18 cellular contexts compared by ENCODE assay signal in the genomic region with DNA sequence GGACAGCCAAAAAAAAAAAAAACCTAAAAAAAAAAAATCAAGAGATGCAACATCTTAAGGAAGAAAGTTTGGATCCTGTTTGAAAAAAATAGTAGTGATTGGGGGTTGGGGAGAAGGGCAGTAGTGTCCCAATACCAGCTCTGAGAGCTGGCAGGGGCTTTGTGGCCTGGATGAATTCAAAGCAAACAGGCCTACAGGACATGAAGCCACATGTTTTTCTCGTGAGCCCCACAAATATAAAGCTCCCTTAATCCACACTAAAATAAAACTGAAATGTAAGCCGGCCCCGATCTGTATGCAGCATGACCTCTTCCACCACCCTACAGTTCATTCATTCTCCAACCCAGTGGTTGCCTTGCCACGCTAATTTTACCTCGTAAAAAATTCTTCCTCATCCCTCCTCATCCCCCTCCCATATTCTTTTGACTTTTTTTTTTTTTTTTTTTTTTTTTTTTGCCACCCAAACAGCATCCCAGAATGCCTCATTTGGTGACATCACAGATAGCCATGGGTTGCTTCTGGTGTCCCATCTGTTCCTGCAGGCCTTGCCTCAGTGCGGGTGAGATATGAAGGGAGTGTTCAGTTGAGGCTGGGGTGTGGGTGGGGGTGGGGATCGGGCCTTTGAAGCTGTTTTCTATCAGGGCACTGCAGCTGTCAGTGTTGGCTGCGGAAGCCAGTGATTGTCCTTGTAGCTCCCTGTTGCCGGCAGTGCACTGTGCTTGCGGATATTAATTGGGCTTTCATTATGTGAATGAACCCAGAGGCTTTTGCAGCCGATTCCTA.
DNase-seq lines count a peak whose midpoint lies in the region; ATAC-seq and TF ChIP-seq lines count a peak whose summit lies in the region.
"Had no signal": no experiment of that assay in that cellular context is flagged by ENCODE, and none has a peak within 500 bp of the region (broad histone marks: within the 10 kb centered on the region; RNA-seq: fewer than 3 reads in every experiment).

No MANE protein-coding gene starts in this region.

- DNase-seq in NCI-H2081 (lab: John Stamatoyannopoulos, UW) (peak; percentile 9 to 39), NCI-H2081 treated with DMSO at 0.1 percent for 48 hours (lab: John Stamatoyannopoulos, UW) (no peak), caudate nucleus (lab: John Stamatoyannopoulos, UW) (peak in 60 of 61 donors; percentile 21 to 94 (median 76)), left kidney (ENCODE audit: low read depth, low spot score) (peak; percentile 12), substantia nigra (lab: John Stamatoyannopoulos, UW) (peak; percentile 14 to 91 (median 68)), GM10248 (ENCODE audit: extremely low spot score) (no peak)
- no peak for DNase-seq in activated CD4-positive, alpha-beta T cell treated with anti-CD3 and anti-CD28 coated beads, Interleukin-2, amount 50 U/mL, for 48 hours
- DNase-seq: activated CD4-positive, alpha-beta T cell treated with anti-CD3 and anti-CD28 coated beads for 1 hour; CD8-positive, alpha-beta T cell; central memory CD4-positive, alpha-beta T cell; GDM1; GOT3; stimulated activated CD4-positive, alpha-beta T cell treated with anti-CD3 and anti-CD28 coated beads, Interleukin-4, amount 100 ng/mL, for 1 hour; T-cell; upper lobe of right lung had no signal

- ATAC-seq in HG03095 (IDR thresholded peaks at IDR 0.05; ENCODE audit: unreplicated experiment) = no peak
- ATAC-seq: CD8-positive, alpha-beta T cell; Panc1; T-cell; upper lobe of right lung had no signal

- no peak for TF ChIP-seq CTCF in GM10248 (IDR thresholded peaks at IDR 0.05; ENCODE audit: control extremely low read depth, extremely low read depth, low read depth, missing control alignments)

- peak overlapping the region; percentile 74 for H3K27ac ChIP-seq in caudate nucleus (ENCODE audit: low read depth, low read length)
- peak overlapping the region; percentile 80 for H3K27ac ChIP-seq in substantia nigra (ENCODE audit: low read depth, low read length, poor library complexity, severe bottlenecking)
- H3K27ac ChIP-seq: 22Rv1, upper lobe of right lung had no signal

- POLR2A ChIA-PET in GM10248 (lab: Yijun Ruan, JAX) = no interaction called here

- CTCF ChIA-PET in GM10248 (lab: Yijun Ruan, JAX) = interaction anchor here (0.9 to 1.3 kb wide), 3 partner anchors 8 to 968 kb away, joined by 3 read pairs; no protein-coding TSS in a partner anchor

Comparison
In these comparisons a context has a peak if more than half of its experiments do, and no peak if none do; other contexts are left out.
1. DNase-seq: peak in NCI-H2081 (2 of 2), caudate nucleus (60 of 61), left kidney (single experiment) and substantia nigra (49 of 49); none in NCI-H2081 treated with DMSO at 0.1 percent for 48 hours (single experiment), GM10248 (single experiment) and activated CD4-positive, alpha-beta T cell treated with anti-CD3 and anti-CD28 coated beads, Interleukin-2, amount 50 U/mL, for 48 hours (0 of 2).